ENCODE assay signal across 26 cellular contexts in the genomic region with DNA sequence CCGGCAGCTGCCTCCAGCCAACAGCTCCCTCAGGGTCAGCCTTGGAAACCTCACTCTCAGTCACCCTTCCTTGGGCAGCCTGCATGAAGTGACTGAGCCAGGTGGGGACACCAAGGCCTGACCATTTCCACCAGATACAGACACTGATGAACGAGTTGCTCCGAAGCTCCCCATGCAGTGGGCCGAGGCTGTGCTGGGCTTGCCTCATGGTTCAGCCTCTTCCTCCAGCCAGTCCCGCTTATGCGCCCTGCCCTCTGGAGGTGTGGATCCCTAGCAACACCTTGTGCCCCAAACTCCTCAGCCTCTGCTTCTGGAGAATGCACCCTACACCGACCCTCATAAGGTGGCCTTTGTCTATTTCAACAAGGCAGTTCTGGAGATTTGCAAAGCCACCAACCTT.
"Had no signal": no experiment of that assay in that cellular context is flagged by ENCODE, and none has a peak within 500 bp of the region (broad histone marks: within the 10 kb centered on the region; RNA-seq: fewer than 3 reads in every experiment).

No MANE protein-coding gene starts in this region.

- H3K27me3 ChIP-seq: foreskin keratinocyte had no signal

- H3K4me1 Mint-ChIP-seq: immature natural killer cell, mesothelial cell of epicardium, naive B cell had no signal

- H3K27ac Mint-ChIP-seq: effector memory CD8-positive, alpha-beta T cell; endodermal cell; immature natural killer cell; mesothelial cell of epicardium; naive B cell had no signal

- H3K9me3 ChIP-seq: gastroesophageal sphincter, left lung, lower lobe of right lung, mucosa of descending colon had no signal

- H3K4me3 Mint-ChIP-seq: effector memory CD8-positive, alpha-beta T cell; endodermal cell; immature natural killer cell; mesothelial cell of epicardium; naive B cell had no signal

- H2AFZ ChIP-seq: hepatocyte had no signal

- H3K4me3 ChIP-seq: coronary artery, dorsolateral prefrontal cortex, gastroesophageal sphincter, heart left ventricle, hepatocyte, left lung, lower lobe of right lung, mucosa of descending colon had no signal

- H3K36me3 Mint-ChIP-seq: immature natural killer cell, mesothelial cell of epicardium, naive B cell had no signal

- H3K9me3 Mint-ChIP-seq: effector memory CD8-positive, alpha-beta T cell; endodermal cell; immature natural killer cell; mesothelial cell of epicardium; naive B cell had no signal

- H3K27ac ChIP-seq: coronary artery, dorsolateral prefrontal cortex, epithelial cell of prostate, foreskin keratinocyte, gastroesophageal sphincter, heart left ventricle, hepatocyte, left lung, lower lobe of right lung had no signal

- ATAC-seq: effector memory CD8-positive, alpha-beta T cell; esophagus mucosa; foreskin keratinocyte; left lung; lower lobe of right lung; mucosa of descending colon had no signal

- FAIRE-seq: colon, endometrium, frontal cortex had no signal

- H3K4me1 ChIP-seq: foreskin keratinocyte, left lung, lower lobe of right lung had no signal

- H3K36me3 ChIP-seq: gastroesophageal sphincter, heart left ventricle, left lung, lower lobe of right lung had no signal

- DNase-seq: dermis blood vessel endothelial cell; dorsolateral prefrontal cortex; effector CD8-positive, alpha-beta T cell; effector memory CD8-positive, alpha-beta T cell; endodermal cell; erythroblast; foreskin keratinocyte; hypothalamus; immature natural killer cell; islet precursor cell; left cardiac atrium; left lung; lower lobe of right lung; mesenchymal stem cell; mucosa of descending colon; naive B cell had no signal

- H3K79me2 ChIP-seq: hepatocyte had no signal

- H3K4me2 ChIP-seq: hepatocyte had no signal
